ENCODE assay signal across 19 cellular contexts in the genomic region with DNA sequence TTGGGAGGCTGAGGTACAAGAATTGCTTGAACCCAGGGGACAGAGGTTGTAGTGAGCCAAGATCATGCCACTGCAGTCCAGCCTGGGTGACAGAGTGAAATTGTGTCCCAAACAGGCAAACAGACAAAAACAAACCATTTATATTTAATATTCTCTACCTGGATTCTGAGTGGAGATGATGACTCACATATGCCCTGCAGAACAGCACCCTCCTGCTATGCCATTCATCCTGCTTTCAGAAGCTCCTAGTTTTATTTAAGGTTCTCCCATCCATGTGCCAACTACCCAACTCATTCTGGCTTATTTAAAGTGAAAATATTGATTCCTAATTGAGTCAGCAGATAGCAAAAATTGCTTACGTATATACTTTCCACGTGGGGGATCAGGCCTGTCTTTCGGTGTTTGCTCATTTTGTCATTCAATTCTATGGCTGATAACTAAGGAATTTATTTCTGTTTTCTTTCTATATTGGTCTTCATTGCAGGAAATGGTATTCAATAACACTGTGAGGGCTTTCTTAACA.
"Had no signal": no experiment of that assay in that cellular context is flagged by ENCODE, and none has a peak within 500 bp of the region (broad histone marks: within the 10 kb centered on the region; RNA-seq: fewer than 3 reads in every experiment).

No MANE protein-coding gene starts in this region.

- H3K4me1 ChIP-seq: colonic mucosa, right atrium auricular region, thyroid gland had no signal

- H3K9me3 ChIP-seq: colonic mucosa, heart left ventricle, mucosa of descending colon, neutrophil, right atrium auricular region, suprapubic skin, thyroid gland had no signal

- H3K4me3 ChIP-seq: colonic mucosa, heart left ventricle, mucosa of descending colon, right atrium auricular region, smooth muscle cell, suprapubic skin, thyroid gland had no signal

- DNase-seq: colonic mucosa; dermis blood vessel endothelial cell; erythroblast; heart left ventricle; hippocampal formation; kidney glomerular epithelial cell; mucosa of descending colon; naive thymus-derived CD8-positive, alpha-beta T cell; posterior cingulate gyrus; stimulated activated CD4-positive, alpha-beta T cell treated with anti-CD3 and anti-CD28 coated beads, Interleukin-4, amount 100 ng/mL, for 1 hour; stimulated activated CD8-positive, alpha-beta memory T cell treated with anti-CD3 and anti-CD28 coated beads, Interleukin-4, amount 100 ng/mL, for 48 hours; stimulated activated naive CD8-positive, alpha-beta T cell treated with anti-CD3 and anti-CD28 coated beads, Interleukin-15, Interleukin-2, amounts not matched to agents 100 U/mL and 50 U/mL, for 24 hours; thyroid gland had no signal

- ATAC-seq: heart left ventricle; left lobe of liver; mucosa of descending colon; naive thymus-derived CD8-positive, alpha-beta T cell; stimulated activated effector memory CD8-positive, alpha-beta T cell treated with anti-CD3 and anti-CD28 coated beads, Interleukin-12 subunit alpha, Interleukin-12 subunit beta, amount 100 ng/mL, for 72 hours; stimulated activated naive CD8-positive, alpha-beta T cell treated with anti-CD3 and anti-CD28 coated beads, Interleukin-15, Interleukin-2, amounts not matched to agents 100 U/mL and 50 U/mL, for 24 hours had no signal

- H3K36me3 ChIP-seq: colonic mucosa, heart left ventricle, neutrophil, right atrium auricular region, suprapubic skin, thyroid gland had no signal

- H3K27ac ChIP-seq: colonic mucosa, heart left ventricle, neutrophil, right atrium auricular region, suprapubic skin, thyroid gland had no signal

- H3K27me3 ChIP-seq: colonic mucosa, heart left ventricle, neutrophil, right atrium auricular region, suprapubic skin, thyroid gland had no signal
